19 cellular contexts compared by ENCODE assay signal in genomic region chr6:150324044-150324443, GRCh38. TPM values are rescaled to one million over a fixed set of nuclear protein-coding genes. Genes with fewer than 3 reads are reported as not detected.
A peak's percentile ranks its signal among the peaks of the same experiment; 100 is the strongest.
DNase-seq lines count a peak whose midpoint lies in the region; TF ChIP-seq lines count a peak whose summit lies in the region.
"Had no signal": no experiment of that assay in that cellular context is flagged by ENCODE, and none has a peak within 500 bp of the region (broad histone marks: within the 10 kb centered on the region; RNA-seq: fewer than 3 reads in every experiment).

No MANE protein-coding gene starts in this region.

- H3K4me3 ChIP-seq in breast epithelium (no peak overlapping the region), kidney epithelial cell (ENCODE audit: low read depth, low read length) (no peak overlapping the region)
- H3K4me3 ChIP-seq: GM12878, GM23338 had no signal

- intact Hi-C loops in MCF 10A (cut with micrococcal nuclease) (no loop called here), breast epithelium (cut with DNase I; ENCODE audit: low total_unique reads) (no loop called here)

- no peak for TF ChIP-seq CTCF in MCF 10A (IDR thresholded peaks at IDR 0.05; ENCODE audit: unreplicated experiment)
- TF ChIP-seq CTCF in breast epithelium (IDR thresholded peaks at IDR 0.05) = no peak
- no peak for TF ChIP-seq CTCF in kidney epithelial cell (IDR thresholded peaks at IDR 0.05; ENCODE audit: insufficient read depth, low read length, poor library complexity, severe bottlenecking)

- no peaks in the 10 kb centered on the region for H3K27me3 ChIP-seq in breast epithelium
- H3K27me3 ChIP-seq in kidney epithelial cell (ENCODE audit: control insufficient read depth, insufficient read depth, low read length) = no peaks in the 10 kb centered on the region

- no peak overlapping the region for H3K27ac ChIP-seq in breast epithelium

- H3K9me3 ChIP-seq in breast epithelium = no peaks in the 10 kb centered on the region

- peak overlapping the region; percentile 27 for H3K27ac Mint-ChIP-seq in MCF 10A (ENCODE audit: low read depth, unreplicated experiment)
- H3K27ac Mint-ChIP-seq: GM23338 had no signal

- H3K36me3 ChIP-seq in breast epithelium (no peaks in the 10 kb centered on the region), kidney epithelial cell (ENCODE audit: control insufficient read depth, insufficient read depth, low read length) (no peaks in the 10 kb centered on the region)

- no TSS peak for BruUV-seq in MCF 10A (replicated peaks; lab: Mats Ljungman, UMichigan)

- peaks cover 4% of the 10 kb centered on the region for H3K36me3 Mint-ChIP-seq in MCF 10A (ENCODE audit: insufficient read depth, unreplicated experiment)

- H3K4me1 ChIP-seq in breast epithelium = no peaks in the 10 kb centered on the region

- no peaks in the 10 kb centered on the region for H3K27me3 Mint-ChIP-seq in MCF 10A (ENCODE audit: insufficient read depth, unreplicated experiment)

- CTCF ChIA-PET in MCF 10A (lab: Yijun Ruan, JAX) = interaction anchor here (0.7 to 1.1 kb wide), 3 partner anchors 21 to 243 kb away, joined by 3 read pairs; no protein-coding TSS in a partner anchor

- peaks cover 12% of the 10 kb centered on the region for H3K4me1 Mint-ChIP-seq in MCF 10A (ENCODE audit: insufficient read depth, unreplicated experiment)

- no peak overlapping the region for H3K4me3 Mint-ChIP-seq in MCF 10A (ENCODE audit: unreplicated experiment)
- H3K4me3 Mint-ChIP-seq: GM23338 had no signal

- POLR2A ChIA-PET in MCF 10A (lab: Yijun Ruan, JAX) = interaction anchor here (0.6 kb wide), 1 partner anchor 245 kb away, joined by 4 read pairs; no protein-coding TSS in a partner anchor

- no peak for TF ChIP-seq POLR2A in breast epithelium (IDR thresholded peaks at IDR 0.05)

- no peaks in the 10 kb centered on the region for H3K9me3 Mint-ChIP-seq in MCF 10A (ENCODE audit: unreplicated experiment)

- DNase-seq in MCF 10A (ENCODE audit: unreplicated experiment) = peak; percentile 9
- DNase-seq in breast epithelium (ENCODE audit: low spot score in 2 of 2) = no peak
- peak; percentile 41 for DNase-seq in NCI-H69 (lab: John Stamatoyannopoulos, UW)
- DNase-seq in kidney epithelial cell (ENCODE audit: low read depth) = peak; percentile 32
- DNase-seq in Ammon's horn (ENCODE audit: low spot score) = no peak
- no peak for DNase-seq in stimulated activated CD4-positive, alpha-beta T cell treated with anti-CD3 and anti-CD28 coated beads, Interleukin-12 subunit alpha, Interleukin-12 subunit beta, amount 100 ng/mL, for 4 hours
- DNase-seq in ecto neural progenitor cell (ENCODE audit: low spot score) = no peak
- no peak for DNase-seq in activated naive CD4-positive, alpha-beta T cell (lab: John Stamatoyannopoulos, UW)
- DNase-seq: COR-L47, EL, KBM-7, NCI-H1436 treated with DMSO at 0.1 percent for 48 hours, NCI-H2081, NCI-H524 treated with DMSO at 0.1 percent for 48 hours, PC-3, RPMI8226, T-helper 1 cell had no signal

RNA-seq across cellular contexts. Expression of gene IYD, which starts 44.8 kb away (rescaled TPM):
- total RNA-seq in MCF 10A (2022) (not detected in 2 replicates), breast epithelium (under 1 TPM in 2 of 3 donors, not detected in 1; 0.29 to 0.33 TPM), kidney epithelial cell (not detected in 2 replicates)
- total RNA-seq: GM12878, GM23338 had no signal

Comparison
In these comparisons a context has a peak if more than half of its experiments do, and no peak if none do; other contexts are left out.
1. DNase-seq: peak in MCF 10A (single experiment), NCI-H69 (single experiment) and kidney epithelial cell (single experiment); none in breast epithelium (0 of 2), Ammon's horn (single experiment), stimulated activated CD4-positive, alpha-beta T cell treated with anti-CD3 and anti-CD28 coated beads, Interleukin-12 subunit alpha, Interleukin-12 subunit beta, amount 100 ng/mL, for 4 hours (single experiment), ecto neural progenitor cell (single experiment) and activated naive CD4-positive, alpha-beta T cell (0 of 4).